22 cellular contexts compared by ENCODE assay signal in genomic region chr2:224448236-224448635, GRCh38. TPM values are rescaled to one million over a fixed set of nuclear protein-coding genes. Genes with fewer than 3 reads are reported as not detected.
DNase-seq lines count a peak whose midpoint lies in the region; FAIRE-seq and TF ChIP-seq lines count a peak whose summit lies in the region.
"Had no signal": no experiment of that assay in that cellular context is flagged by ENCODE, and none has a peak within 500 bp of the region (broad histone marks: within the 10 kb centered on the region; RNA-seq: fewer than 3 reads in every experiment).

No MANE protein-coding gene starts in this region.

- H3K27me3 Mint-ChIP-seq in T-helper 2 cell treated with Interferon-gamma antibody and Interleukin-4, amounts not matched to agents 5 μg/mL and 100 μg/mL, for 36 hours (ENCODE audit: low read depth), result peaks cover 35% of the 10 kb centered on the region

- H3K4me1 ChIP-seq in OCI-LY7 (ENCODE audit: insufficient read depth, low read length, poor library complexity, severe bottlenecking) (no peaks in the 10 kb centered on the region), keratinocyte (ENCODE audit: control insufficient read depth, extremely low read depth, insufficient read depth, low read length) (no peaks in the 10 kb centered on the region)

- TF ChIP-seq CTCF in OCI-LY7 (conservative IDR thresholded peaks at IDR 0.05; ENCODE audit: low read length), result no peak
- no peak for TF ChIP-seq CTCF in bronchial epithelial cell (IDR thresholded peaks at IDR 0.05; ENCODE audit: insufficient read depth, low read length, severe bottlenecking)
- no peak for TF ChIP-seq CTCF in keratinocyte (optimal IDR thresholded peaks at IDR 0.05 in 1 of 3, IDR thresholded peaks at IDR 0.05 in 1 of 3, conservative IDR thresholded peaks at IDR 0.05 in 1 of 3; ENCODE audit: extremely low read depth in 1 of 3, insufficient read depth in 2 of 3, low read length in 3 of 3)
- no peak for TF ChIP-seq CTCF in lower leg skin (IDR thresholded peaks at IDR 0.05)

- H3K79me2 ChIP-seq in OCI-LY7 (ENCODE audit: insufficient read depth, low read depth, low read length) (no peaks in the 10 kb centered on the region), keratinocyte (ENCODE audit: control insufficient read depth, insufficient read depth, low read length) (no peaks in the 10 kb centered on the region)

- no peaks in the 10 kb centered on the region for H3K27me3 ChIP-seq in bronchial epithelial cell (ENCODE audit: control insufficient read depth, insufficient read depth, low read length)
- no peaks in the 10 kb centered on the region for H3K27me3 ChIP-seq in keratinocyte (ENCODE audit: control insufficient read depth, extremely low read depth, insufficient read depth, low read length)

- TF ChIP-seq POLR2A in lower leg skin (IDR thresholded peaks at IDR 0.05), result no peak

- H3K36me3 ChIP-seq in OCI-LY7 (ENCODE audit: insufficient read depth, low read length) (no peaks in the 10 kb centered on the region), bronchial epithelial cell (ENCODE audit: control insufficient read depth, insufficient read depth, low read length) (no peaks in the 10 kb centered on the region), keratinocyte (ENCODE audit: control insufficient read depth in 2 of 2, extremely low read depth in 1 of 2, insufficient read depth in 2 of 2, low read length in 2 of 2) (no peaks in the 10 kb centered on the region)

- no peaks in the 10 kb centered on the region for H3K9me1 ChIP-seq in keratinocyte (ENCODE audit: control insufficient read depth, extremely low read depth, insufficient read depth, low read length)

- H3K4me3 ChIP-seq in OCI-LY7 (ENCODE audit: low read depth, low read length, poor library complexity, severe bottlenecking), result no peak overlapping the region
- no peak overlapping the region for H3K4me3 ChIP-seq in bronchial epithelial cell (ENCODE audit: low read depth, low read length)
- no peak overlapping the region for H3K4me3 ChIP-seq in keratinocyte (ENCODE audit: control insufficient read depth in 2 of 3, extremely low read depth in 1 of 3, insufficient read depth in 2 of 3, low read depth in 1 of 3, low read length in 3 of 3)
- no peak overlapping the region for H3K4me3 ChIP-seq in lower leg skin (ENCODE audit: low read depth, poor library complexity, severe bottlenecking)

- H4K20me1 ChIP-seq in OCI-LY7 (ENCODE audit: insufficient read depth, low read length), result no peaks in the 10 kb centered on the region
- H4K20me1 ChIP-seq in keratinocyte (ENCODE audit: control insufficient read depth, extremely low read depth, insufficient read depth, low read length), result no peaks in the 10 kb centered on the region

- intact Hi-C loops in OCI-LY7 (cut with micrococcal nuclease; ENCODE audit: unreplicated experiment) (loop anchor here (5.0 kb wide), 1 partner anchor 91 kb away; no protein-coding TSS in a partner anchor), lower leg skin (cut with DNase I; ENCODE audit: low total_unique reads) (loop anchor here (10.0 kb wide), 1 partner anchor 93 kb away; no protein-coding TSS in a partner anchor)

- WGBS in lower leg skin, 2 donors, result 52 to 62% methylated on average over 1 of the region's 1 CpG

- H3K36me3 Mint-ChIP-seq in T-helper 2 cell treated with Interferon-gamma antibody and Interleukin-4, amounts not matched to agents 5 μg/mL and 100 μg/mL, for 36 hours (ENCODE audit: low read depth), result no peaks in the 10 kb centered on the region
- H3K36me3 Mint-ChIP-seq: CD4-positive, alpha-beta memory T cell had no signal

- no TSS peak for BruUV-seq in OCI-LY7 (replicated peaks; lab: Mats Ljungman, UMichigan)

- H3K4me2 ChIP-seq in OCI-LY7 (ENCODE audit: low read length), result no peak overlapping the region
- no peak overlapping the region for H3K4me2 ChIP-seq in keratinocyte (ENCODE audit: control insufficient read depth, extremely low read depth, insufficient read depth, low read depth, low read length)

- no peaks in the 10 kb centered on the region for H3K9me3 ChIP-seq in OCI-LY7 (ENCODE audit: low read length)
- no peaks in the 10 kb centered on the region for H3K9me3 ChIP-seq in keratinocyte (ENCODE audit: control insufficient read depth, low read depth, low read length)

- H3K9me3 Mint-ChIP-seq in T-helper 2 cell treated with Interferon-gamma antibody and Interleukin-4, amounts not matched to agents 5 μg/mL and 100 μg/mL, for 36 hours, result no peaks in the 10 kb centered on the region

- dilution Hi-C loops in keratinocyte (cut with MboI; ENCODE audit: extremely low pct_ligation_motif_present, low sequenced_read_pairs), result no loop called here

- FAIRE-seq in bronchial epithelial cell (lab: Jason Lieb, UNC) (no peak), keratinocyte (lab: Jason Lieb, UNC) (peak; percentile 17)
- FAIRE-seq: GM12891, GM18507 had no signal

- no peak overlapping the region for H3K27ac ChIP-seq in OCI-LY7 (ENCODE audit: low read depth, low read length, poor library complexity, severe bottlenecking)
- no peak overlapping the region for H3K27ac ChIP-seq in epithelial cell of prostate
- H3K27ac ChIP-seq in keratinocyte (ENCODE audit: control insufficient read depth, insufficient read depth, low read length), result no peak overlapping the region

- H2AFZ ChIP-seq in OCI-LY7 (ENCODE audit: low read length), result 0 out of 2 replicates have a peak overlapping the region, but pooled peaks have one; percentile 16
- no peak overlapping the region for H2AFZ ChIP-seq in keratinocyte (ENCODE audit: control insufficient read depth, low read length)

- H3K9ac ChIP-seq in keratinocyte (ENCODE audit: control insufficient read depth, extremely low read depth, insufficient read depth, low read length), result no peak overlapping the region

- no peak for DNase-seq in OCI-LY7 (ENCODE audit: low spot score)
- peak; percentile 63 for DNase-seq in bronchial epithelial cell (ENCODE audit: low read depth)
- DNase-seq in epithelial cell of prostate (ENCODE audit: low read depth, low spot score), result peak; percentile 41
- no peak for DNase-seq in keratinocyte (ENCODE audit: low read depth, low spot score)
- no peak for DNase-seq in SIG-M5 (lab: John Stamatoyannopoulos, UW)
- no peak for DNase-seq in T-helper 2 cell treated with Interferon-gamma antibody and Interleukin-4, amounts not matched to agents 5 μg/mL and 100 μg/mL, for 36 hours (ENCODE audit: low spot score)
- DNase-seq in lower leg skin (ENCODE audit: low spot score in 2 of 2), result no peak
- DNase-seq: C1 segment of cervical spinal cord; Calu3; CD4-positive, alpha-beta memory T cell; COR-L47; DMS53; DMS79 treated with DMSO at 0.1 percent for 48 hours; GF-D8; GOT3; H7; HCEC 1CT had no signal

- H3K4me3 Mint-ChIP-seq in T-helper 2 cell treated with Interferon-gamma antibody and Interleukin-4, amounts not matched to agents 5 μg/mL and 100 μg/mL, for 36 hours, result no peak overlapping the region
- H3K4me3 Mint-ChIP-seq: CD4-positive, alpha-beta memory T cell had no signal

- CTCF ChIA-PET in OCI-LY7 (lab: Charles Lee; ENCODE audit: unreplicated experiment), result no interaction called here

- no peaks in the 10 kb centered on the region for H3K9me2 ChIP-seq in OCI-LY7 (ENCODE audit: insufficient read depth, low read length)

- POLR2A ChIA-PET in OCI-LY7 (lab: Charles Lee), result no interaction called here

- no peak overlapping the region for H3K27ac Mint-ChIP-seq in T-helper 2 cell treated with Interferon-gamma antibody and Interleukin-4, amounts not matched to agents 5 μg/mL and 100 μg/mL, for 36 hours
- H3K27ac Mint-ChIP-seq: CD4-positive, alpha-beta memory T cell had no signal

- no peaks in the 10 kb centered on the region for H3K4me1 Mint-ChIP-seq in T-helper 2 cell treated with Interferon-gamma antibody and Interleukin-4, amounts not matched to agents 5 μg/mL and 100 μg/mL, for 36 hours (ENCODE audit: low read depth)

RNA-seq across cellular contexts. Expression of gene FAM124B, which starts 46.3 kb away (rescaled TPM):
- not detected in 2 replicates for total RNA-seq in OCI-LY7 (2014; rRNA removed; shearing (Covaris generic))
- total RNA-seq in OCI-LY7 (2022), result not detected in 2 replicates
- total RNA-seq in bronchial epithelial cell, result not detected in 2 replicates
- polyA plus RNA-seq in keratinocyte, result 0.03 to 0.04 TPM (median 0.03 TPM) in 3 replicates
- polyA plus RNA-seq in keratinocyte (2011; ENCODE audit: low read depth), result 0.20 TPM
- 0.04 TPM in 1 of 2 replicates, not detected in the other for polyA plus RNA-seq in keratinocyte (2011; cell fraction: cytosol; rRNA removed)
- 0.13 and 0.17 TPM in 2 replicates for polyA plus RNA-seq in keratinocyte (2011; cell fraction: nucleus; rRNA removed)
- polyA plus RNA-seq in keratinocyte (2012; ENCODE audit: low replicate concordance), result 0.23 TPM in 1 of 2 replicates, not detected in the other
- 0.10 TPM in 1 of 3 replicates, not detected in the others for polyA minus RNA-seq in keratinocyte
- polyA minus RNA-seq in keratinocyte (2011; cell fraction: cytosol; rRNA and poly(A)+ RNA removed), result not detected
- 0.21 TPM in 1 of 2 replicates, not detected in the other for polyA minus RNA-seq in keratinocyte (2011; cell fraction: nucleus; rRNA and poly(A)+ RNA removed)
- 1 to 10 TPM in 3 of 4 donors, under 1 TPM in 1; 0.55 to 3.9 (median 2.2) TPM for total RNA-seq in lower leg skin
- total RNA-seq: A172, A673, Calu3, G401 had no signal

Comparison
In these comparisons a context has a peak if more than half of its experiments do, and no peak if none do; other contexts are left out.
1. DNase-seq: peak in bronchial epithelial cell (single experiment) and epithelial cell of prostate (single experiment); none in OCI-LY7 (single experiment), keratinocyte (single experiment), SIG-M5 (single experiment), T-helper 2 cell treated with Interferon-gamma antibody and Interleukin-4, amounts not matched to agents 5 μg/mL and 100 μg/mL, for 36 hours (single experiment) and lower leg skin (0 of 2).